Comparison of ENCODE assay signal across 32 cellular contexts in the genomic region with DNA sequence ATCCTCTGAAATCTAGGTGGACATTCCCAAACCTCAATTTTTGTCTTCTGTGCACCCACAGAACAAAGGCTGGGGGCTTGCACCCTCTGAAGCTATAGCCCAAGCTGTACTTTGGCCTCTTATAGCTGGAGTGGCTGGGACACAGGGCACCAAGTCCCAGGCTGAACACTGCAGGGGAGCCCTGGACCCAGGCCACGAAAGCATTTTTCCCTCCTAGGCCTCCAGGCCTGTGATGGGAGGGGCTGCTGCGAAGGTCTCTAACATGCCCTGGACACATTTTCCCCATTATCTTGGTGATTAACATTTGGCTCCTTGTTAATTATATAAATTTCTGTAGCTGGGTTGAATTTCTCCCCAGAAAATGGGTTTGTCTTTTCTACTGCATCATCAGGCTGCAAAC. TPM values are rescaled to one million over a fixed set of nuclear protein-coding genes. Genes with fewer than 3 reads are reported as not detected.
DNase-seq lines count a peak whose midpoint lies in the region; ATAC-seq, FAIRE-seq and TF ChIP-seq lines count a peak whose summit lies in the region.
"Had no signal": no experiment of that assay in that cellular context is flagged by ENCODE, and none has a peak within 500 bp of the region (broad histone marks: within the 10 kb centered on the region; RNA-seq: fewer than 3 reads in every experiment).

No MANE protein-coding gene starts in this region.

- no peaks in the 10 kb centered on the region for H3K27me3 ChIP-seq in K562 (ENCODE audit: control insufficient read depth in 2 of 2, insufficient read depth in 2 of 2, low read length in 2 of 2)
- no peaks in the 10 kb centered on the region for H3K27me3 ChIP-seq in body of pancreas
- H3K27me3 ChIP-seq: BE2C had no signal

- H3K79me2 ChIP-seq in K562 (ENCODE audit: control insufficient read depth, insufficient read depth, low read length), result no peaks in the 10 kb centered on the region

- DNase-seq in A549 (ENCODE audit: low read depth in 1 of 2, low spot score in 1 of 2) (no peak), K562 (ENCODE audit: extremely low read depth in 1 of 4, low spot score in 3 of 4) (no peak), body of pancreas (no peak)
- DNase-seq in stimulated activated CD4-positive, alpha-beta T cell treated with anti-CD3 and anti-CD28 coated beads, Interleukin-15, amount 100 ng/mL, for 24 hours, result no peak
- DNase-seq in stimulated activated CD4-positive, alpha-beta T cell treated with anti-CD3 and anti-CD28 coated beads, Interleukin-4, amount 100 ng/mL, for 1 hour, result no peak
- DNase-seq: 8988T; ACHN; AML-193; BE2C; C1 segment of cervical spinal cord; Caco-2; Calu3; CD4-positive, alpha-beta memory T cell; CD4-positive, alpha-beta T cell; CD4-positive, CD25-positive, alpha-beta regulatory T cell; CD8-positive, alpha-beta memory T cell; CD8-positive, alpha-beta T cell; COR-L47; DMS 273 treated with DMSO at 0.1 percent for 48 hours; DMS153; DMS53; DMS79; DMS79 treated with DMSO at 0.1 percent for 48 hours; DND-41; EL had no signal

- no peak for FAIRE-seq in A549 (lab: Jason Lieb, UNC)
- no peak for FAIRE-seq in K562 (lab: Jason Lieb, UNC)
- FAIRE-seq: A204.1, D721Med had no signal

- TF ChIP-seq EP300 in A549 (IDR thresholded peaks at IDR 0.05), result no peak
- TF ChIP-seq EP300 in K562 (IDR thresholded peaks at IDR 0.05; ENCODE audit: low read length), result no peak

- in situ Hi-C loops in K562 (cut with MboI), result no loop called here

- H3K9ac ChIP-seq in K562 (ENCODE audit: insufficient read depth in 1 of 2, low read depth in 2 of 2, low read length in 2 of 2), result no peak overlapping the region
- H3K9ac ChIP-seq: BLaER1; BLaER1 treated with 17β-estradiol and CSF1 and Interleukin-3, amounts not matched to agents 10 nM and 100 nM had no signal

- H3K9me3 ChIP-seq in A549 (peaks cover 4% of the 10 kb centered on the region; the same call in 2 of the 3 replicates), HEK293 (ENCODE audit: control insufficient read depth, insufficient read depth, low read depth, low read length) (no peaks in the 10 kb centered on the region), K562 (replicated peaks; ENCODE audit: control insufficient read depth, insufficient read depth, low read depth, low read length) (no peaks in the 10 kb centered on the region; the same call in 1 of the 2 replicates), body of pancreas (no peaks in the 10 kb centered on the region)
- H3K9me3 ChIP-seq: BE2C, Caco-2 had no signal

- CTCF ChIA-PET in A549 (lab: Yijun Ruan, JAX), result interaction anchor here (1.2 kb wide), 1 partner anchor 12 kb away, joined by 3 read pairs; no protein-coding TSS in a partner anchor
- CTCF ChIA-PET in HEK293 (lab: Yijun Ruan, JAX), result no interaction called here
- CTCF ChIA-PET in K562 (lab: Yijun Ruan, JAX; ENCODE audit: low intra/inter-chr PET ratio), result no interaction called here

- H3K36me3 ChIP-seq in HEK293 (ENCODE audit: control insufficient read depth in 2 of 2, insufficient read depth in 1 of 2, low read length in 2 of 2) (no peaks in the 10 kb centered on the region), K562 (ENCODE audit: control insufficient read depth, insufficient read depth, low read length) (no peaks in the 10 kb centered on the region), body of pancreas (replicated peaks in 1 of 2; ENCODE audit: insufficient read depth in 1 of 2, low read depth in 2 of 2) (no peaks in the 10 kb centered on the region)
- H3K36me3 ChIP-seq: BE2C; BLaER1; BLaER1 treated with 17β-estradiol and CSF1 and Interleukin-3, amounts not matched to agents 10 nM and 100 nM had no signal

- ATAC-seq in A549 (no peak), K562 (no peak), body of pancreas (no peak)
- ATAC-seq: CD8-positive, alpha-beta T cell had no signal

- TF ChIP-seq POLR2A in A549 (IDR thresholded peaks at IDR 0.05; ENCODE audit: low read length) (no peak), K562 (conservative IDR thresholded peaks at IDR 0.05) (no peak), body of pancreas (IDR thresholded peaks at IDR 0.05) (no peak)

- H3K4me1 ChIP-seq in A549, result no peaks in the 10 kb centered on the region
- no peaks in the 10 kb centered on the region for H3K4me1 ChIP-seq in HEK293 (ENCODE audit: control insufficient read depth, insufficient read depth, low read length)
- H3K4me1 ChIP-seq in K562 (replicated peaks in 1 of 2; ENCODE audit: control insufficient read depth in 2 of 2, insufficient read depth in 2 of 2, low read length in 2 of 2), result no peaks in the 10 kb centered on the region; a peak in 1 of 5 replicates
- H3K4me1 ChIP-seq in body of pancreas, result no peaks in the 10 kb centered on the region
- H3K4me1 ChIP-seq: BE2C, Caco-2 had no signal

- TF ChIP-seq RAD21 in A549 (conservative IDR thresholded peaks at IDR 0.05 in 1 of 2, IDR thresholded peaks at IDR 0.05 in 1 of 2) (no peak), K562 (CRISPR knock-in tag; conservative IDR thresholded peaks at IDR 0.05 in 1 of 2, IDR thresholded peaks at IDR 0.05 in 1 of 2) (no peak)

- no peaks in the 10 kb centered on the region for H3K9me1 ChIP-seq in K562 (ENCODE audit: control insufficient read depth, insufficient read depth, low read length)

- BruUV-seq in K562 (replicated peaks; lab: Mats Ljungman, UMichigan), result no TSS peak

- POLR2A ChIA-PET in A549 (lab: Yijun Ruan, JAX) (no interaction called here), HEK293 (lab: Yijun Ruan, JAX) (no interaction called here), K562 (lab: Yijun Ruan, JAX) (no interaction called here)

- intact Hi-C loops in K562 (cut with micrococcal nuclease), result no loop called here
- intact Hi-C loops in body of pancreas (cut with DNase I), result no loop called here

- H4K20me1 ChIP-seq in K562 (replicated peaks; ENCODE audit: control insufficient read depth, insufficient read depth, low read length), result no peaks in the 10 kb centered on the region
- H4K20me1 ChIP-seq: BLaER1; BLaER1 treated with 17β-estradiol and CSF1 and Interleukin-3, amounts not matched to agents 10 nM and 100 nM had no signal

- TF ChIP-seq CTCF in A549 (IDR thresholded peaks at IDR 0.05), result no peak
- no peak for TF ChIP-seq CTCF in HEK293 (tag by site-specific recombination; IDR thresholded peaks at IDR 0.05)
- TF ChIP-seq CTCF in K562 (IDR thresholded peaks at IDR 0.05 in 2 of 3, conservative IDR thresholded peaks at IDR 0.05 in 1 of 3; ENCODE audit: insufficient read depth in 2 of 3, low read depth in 1 of 3, low read length in 3 of 3), result no peak
- TF ChIP-seq CTCF in body of pancreas (IDR thresholded peaks at IDR 0.05), result no peak

- no peak overlapping the region for H3K27ac ChIP-seq in A549
- H3K27ac ChIP-seq in HEK293 (ENCODE audit: extremely low read depth, low read depth, low read length), result no peak overlapping the region
- no peak overlapping the region for H3K27ac ChIP-seq in K562 (ENCODE audit: extremely low read depth, low read depth, low read length)
- no peak overlapping the region for H3K27ac ChIP-seq in body of pancreas
- H3K27ac ChIP-seq: 22Rv1; BLaER1; BLaER1 treated with 17β-estradiol and CSF1 and Interleukin-3, amounts not matched to agents 10 nM and 100 nM; C4-2B had no signal

- 6% methylated on average over 2 of the region's 2 CpGs for WGBS in A549 (ENCODE audit: missing lambda C conversion rate)
- WGBS in K562 (ENCODE audit: insufficient coverage, low coverage, missing lambda C conversion rate), result 0% methylated on average over 1 of the region's 2 CpGs
- WGBS in body of pancreas, 2 donors, result 100% methylated on average over 1 to 2 of the region's 2 CpGs

- H2AFZ ChIP-seq in K562 (ENCODE audit: low read depth, low read length), result no peak overlapping the region

- H3K4me3 ChIP-seq in A549 (no peak overlapping the region), HEK293 (ENCODE audit: low read depth, low read length) (no peak overlapping the region), K562 (no peak overlapping the region), body of pancreas (no peak overlapping the region)
- H3K4me3 ChIP-seq: BLaER1; BLaER1 treated with 17β-estradiol and CSF1 and Interleukin-3, amounts not matched to agents 10 nM and 100 nM had no signal

- H3K4me2 ChIP-seq in A549 (no peak overlapping the region), K562 (ENCODE audit: insufficient read depth, low read length) (no peak overlapping the region)
- H3K4me2 ChIP-seq: BLaER1; BLaER1 treated with 17β-estradiol and CSF1 and Interleukin-3, amounts not matched to agents 10 nM and 100 nM had no signal

TF ChIP-seq in A549, 52 proteins besides CTCF, POLR2A, EP300 and RAD21 (continues in another document):
- TF ChIP-seq MAZ (IDR thresholded peaks at IDR 0.05; ENCODE audit: borderline replicate concordance, low read depth, low read length), result no peak

TF ChIP-seq in HEK293, 187 proteins besides CTCF, POLR2A, EP300 and RAD21 (continues in another document):
- no peak for TF ChIP-seq REPIN1 (tag by site-specific recombination; IDR thresholded peaks at IDR 0.05; ENCODE audit: low read depth)
- TF ChIP-seq ZNF791 (tag by site-specific recombination; IDR thresholded peaks at IDR 0.05), result no peak

TF ChIP-seq in K562, 482 proteins besides CTCF, POLR2A, EP300 and RAD21 (continues in another document):
- TF ChIP-seq ZNF124 (CRISPR knock-in tag; IDR thresholded peaks at IDR 0.05), result no peak

RNA-seq across cellular contexts. Expression of a gene that starts 27.9 kb away (rescaled TPM):
- 16.8 and 32.5 TPM in 2 replicates for polyA plus RNA-seq in A549 (2011; rRNA removed)
- 10.8 and 16.7 TPM in 2 replicates for polyA plus RNA-seq in A549 (2012; cell fraction: cytosol; rRNA removed)
- polyA plus RNA-seq in A549 (2012; cell fraction: nucleus; rRNA removed), result 7.4 and 15.2 TPM in 2 replicates
- polyA plus RNA-seq in A549 (2017; fragmentation: RNase III; extraction: RNeasy Plus Mini Kit Qiagen cat#74134 plus additional on column Dnase treatment), result 40.2 to 52.2 TPM (median 44.5 TPM) in 3 replicates
- polyA minus RNA-seq in A549 (2011; rRNA and poly(A)+ RNA removed), result 18.6 and 19.1 TPM in 2 replicates
- 0.39 and 0.48 TPM in 2 replicates for total RNA-seq in K562 (2011; cell fraction: chromatin; rRNA removed; ENCODE audit: low replicate concordance)
- not detected in 2 replicates for total RNA-seq in K562 (2011; cell fraction: nucleolus; rRNA removed)
- not detected in 2 replicates for total RNA-seq in K562 (2011; cell fraction: nucleoplasm; rRNA removed)
- total RNA-seq in K562 (2014; rRNA removed), result not detected in 2 replicates
- total RNA-seq in K562 (2014; rRNA removed; fragmentation: Illumina TruSeq; extraction: Trizol), result not detected in 2 replicates
- 0.11 TPM in 1 of 2 replicates, not detected in the other for total RNA-seq in K562 (2015; rRNA removed; fragmentation: Illumina TruSeq; extraction: Trizol)
- total RNA-seq in K562 (2021), result 0.27 TPM in 1 of 2 replicates, not detected in the other
- not detected in 2 replicates for polyA plus RNA-seq in K562 (2011; rRNA removed)
- not detected in 2 replicates for polyA plus RNA-seq in K562 (2011; cell fraction: cytosol; rRNA removed)
- polyA plus RNA-seq in K562 (2011; cell fraction: nucleus; rRNA removed), result 0.16 TPM in 1 of 2 replicates, not detected in the other
- not detected in 2 replicates for polyA plus RNA-seq in K562 (2012)
- polyA plus RNA-seq in K562 (2014; fragmentation: Illumina TruSeq; extraction: Trizol), result 0.08 TPM in 1 of 2 replicates, not detected in the other
- not detected for polyA plus RNA-seq in K562 (2014; fragmentation: Nextera tagmentation; extraction: Ambion mirVana)
- polyA plus RNA-seq in K562 (2014; rRNA removed), result not detected in 2 replicates
- 0.11 TPM in 1 of 2 replicates, not detected in the other for polyA minus RNA-seq in K562 (2011; rRNA and poly(A)+ RNA removed)
- not detected in 2 replicates for polyA minus RNA-seq in K562 (2011; cell fraction: cytosol; rRNA and poly(A)+ RNA removed)
- polyA minus RNA-seq in K562 (2011; cell fraction: nucleus; rRNA and poly(A)+ RNA removed), result 0.33 TPM in 1 of 2 replicates, not detected in the other
- 10 to 100 TPM; 20.8 to 21.5 TPM for total RNA-seq in body of pancreas

Comparison
In these comparisons a context has a peak if more than half of its experiments do, and no peak if none do; other contexts are left out.
1. RNA of a gene that starts 27.9 kb away (total RNA-seq): 20.8 to 21.5 TPM in body of pancreas; 0.11 to 0.48 TPM in K562; every median in the first group is over 10 times any median in the second.